ENCODE assay signal across 1 cellular context in the genomic region with DNA sequence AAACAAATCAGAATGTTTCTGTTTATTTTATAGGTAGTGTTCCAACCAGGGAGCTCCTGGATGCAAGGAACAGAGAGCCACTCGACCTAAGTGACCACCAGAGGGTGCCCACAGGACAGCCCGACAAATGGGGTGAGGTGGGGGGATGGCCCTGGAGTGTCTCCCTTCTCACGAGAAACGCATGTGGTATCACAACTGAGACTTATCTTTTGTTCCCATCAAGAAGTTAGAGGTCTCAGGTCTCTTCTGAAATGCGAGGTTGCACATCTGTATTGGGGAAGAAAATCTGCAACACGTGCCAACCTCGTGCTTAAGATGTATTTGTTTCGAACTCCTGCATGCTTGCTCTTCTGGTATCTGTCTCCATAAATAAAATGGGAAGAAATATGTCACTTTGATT.
TF ChIP-seq lines count a peak whose summit lies in the region.

No MANE protein-coding gene starts in this region.

TF ChIP-seq in HepG2, 621 proteins besides CTCF, POLR2A, EP300 and RAD21 (continued from another document and continues in another):
- TF ChIP-seq ETS1 (CRISPR knock-in tag; IDR thresholded peaks at IDR 0.05) (no peak), TIGD3 (CRISPR knock-in tag; IDR thresholded peaks at IDR 0.05; ENCODE audit: borderline replicate concordance) (no peak), ZNF451 (CRISPR knock-in tag; IDR thresholded peaks at IDR 0.05) (no peak), CEBPZ (IDR thresholded peaks at IDR 0.05; ENCODE audit: low read length) (no peak), CHCHD3 (CRISPR knock-in tag; IDR thresholded peaks at IDR 0.05) (no peak), ZNF589 (CRISPR knock-in tag; conservative IDR thresholded peaks at IDR 0.05) (no peak), SSRP1 (CRISPR knock-in tag; IDR thresholded peaks at IDR 0.05) (no peak), FOXP1 (IDR thresholded peaks at IDR 0.05) (no peak), FOXP1 (CRISPR knock-in tag; IDR thresholded peaks at IDR 0.05) (no peak), ZFP90 (CRISPR knock-in tag; IDR thresholded peaks at IDR 0.05; ENCODE audit: borderline replicate concordance) (0 out of 2 replicates have a peak, but pooled peaks have one; percentile 51), PLRG1 (conservative IDR thresholded peaks at IDR 0.05) (no peak), ZNF441 (CRISPR knock-in tag; IDR thresholded peaks at IDR 0.05; ENCODE audit: borderline replicate concordance) (no peak), CBX5 (CRISPR knock-in tag; IDR thresholded peaks at IDR 0.05; ENCODE audit: borderline replicate concordance) (peak; percentile 91), RFX3 (CRISPR knock-in tag; IDR thresholded peaks at IDR 0.05) (no peak), RARG (CRISPR knock-in tag; IDR thresholded peaks at IDR 0.05; ENCODE audit: low read depth) (no peak), ZNF644 (CRISPR knock-in tag; IDR thresholded peaks at IDR 0.05; ENCODE audit: low read depth) (no peak), ZSCAN30 (CRISPR knock-in tag; IDR thresholded peaks at IDR 0.05) (no peak), DNMT3B (CRISPR knock-in tag; conservative IDR thresholded peaks at IDR 0.05) (no peak), HHEX (CRISPR knock-in tag; IDR thresholded peaks at IDR 0.05) (no peak), ISL2 (CRISPR knock-in tag; IDR thresholded peaks at IDR 0.05) (no peak), PHF21A (CRISPR knock-in tag; IDR thresholded peaks at IDR 0.05) (no peak), TGIF2 (CRISPR knock-in tag; IDR thresholded peaks at IDR 0.05) (no peak), NBN (conservative IDR thresholded peaks at IDR 0.05) (no peak), ZNF616 (CRISPR knock-in tag; IDR thresholded peaks at IDR 0.05; ENCODE audit: low read depth) (no peak), HIC2 (CRISPR knock-in tag; IDR thresholded peaks at IDR 0.05; ENCODE audit: low read depth) (no peak), PAF1 (CRISPR knock-in tag; IDR thresholded peaks at IDR 0.05) (no peak), PHB2 (IDR thresholded peaks at IDR 0.05; ENCODE audit: partially characterized antibody) (no peak), SALL1 (CRISPR knock-in tag; IDR thresholded peaks at IDR 0.05) (peak; percentile 79), SIX1 (CRISPR knock-in tag; IDR thresholded peaks at IDR 0.05; ENCODE audit: borderline replicate concordance) (no peak), PAWR (CRISPR knock-in tag; IDR thresholded peaks at IDR 0.05; ENCODE audit: borderline replicate concordance) (no peak), CBX1 (IDR thresholded peaks at IDR 0.05; ENCODE audit: low read depth) (no peak)
- TF ChIP-seq, protein P1, sequence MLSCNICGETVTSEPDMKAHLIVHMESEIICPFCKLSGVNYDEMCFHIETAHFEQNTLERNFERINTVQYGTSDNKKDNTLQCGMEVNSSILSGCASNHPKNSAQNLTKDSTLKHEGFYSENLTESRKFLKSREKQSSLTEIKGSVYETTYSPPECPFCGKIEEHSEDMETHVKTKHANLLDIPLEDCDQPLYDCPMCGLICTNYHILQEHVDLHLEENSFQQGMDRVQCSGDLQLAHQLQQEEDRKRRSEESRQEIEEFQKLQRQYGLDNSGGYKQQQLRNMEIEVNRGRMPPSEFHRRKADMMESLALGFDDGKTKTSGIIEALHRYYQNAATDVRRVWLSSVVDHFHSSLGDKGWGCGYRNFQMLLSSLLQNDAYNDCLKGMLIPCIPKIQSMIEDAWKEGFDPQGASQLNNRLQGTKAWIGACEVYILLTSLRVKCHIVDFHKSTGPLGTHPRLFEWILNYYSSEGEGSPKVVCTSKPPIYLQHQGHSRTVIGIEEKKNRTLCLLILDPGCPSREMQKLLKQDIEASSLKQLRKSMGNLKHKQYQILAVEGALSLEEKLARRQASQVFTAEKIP (CRISPR knock-in tag; IDR thresholded peaks at IDR 0.05; ENCODE audit: borderline replicate concordance) = no peak
- TF ChIP-seq, protein P2, sequence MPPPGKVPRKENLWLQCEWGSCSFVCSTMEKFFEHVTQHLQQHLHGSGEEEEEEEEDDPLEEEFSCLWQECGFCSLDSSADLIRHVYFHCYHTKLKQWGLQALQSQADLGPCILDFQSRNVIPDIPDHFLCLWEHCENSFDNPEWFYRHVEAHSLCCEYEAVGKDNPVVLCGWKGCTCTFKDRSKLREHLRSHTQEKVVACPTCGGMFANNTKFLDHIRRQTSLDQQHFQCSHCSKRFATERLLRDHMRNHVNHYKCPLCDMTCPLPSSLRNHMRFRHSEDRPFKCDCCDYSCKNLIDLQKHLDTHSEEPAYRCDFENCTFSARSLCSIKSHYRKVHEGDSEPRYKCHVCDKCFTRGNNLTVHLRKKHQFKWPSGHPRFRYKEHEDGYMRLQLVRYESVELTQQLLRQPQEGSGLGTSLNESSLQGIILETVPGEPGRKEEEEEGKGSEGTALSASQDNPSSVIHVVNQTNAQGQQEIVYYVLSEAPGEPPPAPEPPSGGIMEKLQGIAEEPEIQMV (CRISPR knock-in tag; IDR thresholded peaks at IDR 0.05; ENCODE audit: low read depth) = no peak
- TF ChIP-seq, protein P3, sequence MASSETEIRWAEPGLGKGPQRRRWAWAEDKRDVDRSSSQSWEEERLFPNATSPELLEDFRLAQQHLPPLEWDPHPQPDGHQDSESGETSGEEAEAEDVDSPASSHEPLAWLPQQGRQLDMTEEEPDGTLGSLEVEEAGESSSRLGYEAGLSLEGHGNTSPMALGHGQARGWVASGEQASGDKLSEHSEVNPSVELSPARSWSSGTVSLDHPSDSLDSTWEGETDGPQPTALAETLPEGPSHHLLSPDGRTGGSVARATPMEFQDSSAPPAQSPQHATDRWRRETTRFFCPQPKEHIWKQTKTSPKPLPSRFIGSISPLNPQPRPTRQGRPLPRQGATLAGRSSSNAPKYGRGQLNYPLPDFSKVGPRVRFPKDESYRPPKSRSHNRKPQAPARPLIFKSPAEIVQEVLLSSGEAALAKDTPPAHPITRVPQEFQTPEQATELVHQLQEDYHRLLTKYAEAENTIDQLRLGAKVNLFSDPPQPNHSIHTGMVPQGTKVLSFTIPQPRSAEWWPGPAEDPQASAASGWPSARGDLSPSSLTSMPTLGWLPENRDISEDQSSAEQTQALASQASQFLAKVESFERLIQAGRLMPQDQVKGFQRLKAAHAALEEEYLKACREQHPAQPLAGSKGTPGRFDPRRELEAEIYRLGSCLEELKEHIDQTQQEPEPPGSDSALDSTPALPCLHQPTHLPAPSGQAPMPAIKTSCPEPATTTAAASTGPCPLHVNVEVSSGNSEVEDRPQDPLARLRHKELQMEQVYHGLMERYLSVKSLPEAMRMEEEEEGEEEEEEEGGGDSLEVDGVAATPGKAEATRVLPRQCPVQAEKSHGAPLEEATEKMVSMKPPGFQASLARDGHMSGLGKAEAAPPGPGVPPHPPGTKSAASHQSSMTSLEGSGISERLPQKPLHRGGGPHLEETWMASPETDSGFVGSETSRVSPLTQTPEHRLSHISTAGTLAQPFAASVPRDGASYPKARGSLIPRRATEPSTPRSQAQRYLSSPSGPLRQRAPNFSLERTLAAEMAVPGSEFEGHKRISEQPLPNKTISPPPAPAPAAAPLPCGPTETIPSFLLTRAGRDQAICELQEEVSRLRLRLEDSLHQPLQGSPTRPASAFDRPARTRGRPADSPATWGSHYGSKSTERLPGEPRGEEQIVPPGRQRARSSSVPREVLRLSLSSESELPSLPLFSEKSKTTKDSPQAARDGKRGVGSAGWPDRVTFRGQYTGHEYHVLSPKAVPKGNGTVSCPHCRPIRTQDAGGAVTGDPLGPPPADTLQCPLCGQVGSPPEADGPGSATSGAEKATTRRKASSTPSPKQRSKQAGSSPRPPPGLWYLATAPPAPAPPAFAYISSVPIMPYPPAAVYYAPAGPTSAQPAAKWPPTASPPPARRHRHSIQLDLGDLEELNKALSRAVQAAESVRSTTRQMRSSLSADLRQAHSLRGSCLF (CRISPR knock-in tag; IDR thresholded peaks at IDR 0.05; ENCODE audit: borderline replicate concordance) = no peak
- TF ChIP-seq, protein P4, sequence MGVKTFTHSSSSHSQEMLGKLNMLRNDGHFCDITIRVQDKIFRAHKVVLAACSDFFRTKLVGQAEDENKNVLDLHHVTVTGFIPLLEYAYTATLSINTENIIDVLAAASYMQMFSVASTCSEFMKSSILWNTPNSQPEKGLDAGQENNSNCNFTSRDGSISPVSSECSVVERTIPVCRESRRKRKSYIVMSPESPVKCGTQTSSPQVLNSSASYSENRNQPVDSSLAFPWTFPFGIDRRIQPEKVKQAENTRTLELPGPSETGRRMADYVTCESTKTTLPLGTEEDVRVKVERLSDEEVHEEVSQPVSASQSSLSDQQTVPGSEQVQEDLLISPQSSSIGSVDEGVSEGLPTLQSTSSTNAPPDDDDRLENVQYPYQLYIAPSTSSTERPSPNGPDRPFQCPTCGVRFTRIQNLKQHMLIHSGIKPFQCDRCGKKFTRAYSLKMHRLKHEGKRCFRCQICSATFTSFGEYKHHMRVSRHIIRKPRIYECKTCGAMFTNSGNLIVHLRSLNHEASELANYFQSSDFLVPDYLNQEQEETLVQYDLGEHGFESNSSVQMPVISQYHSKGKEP (CRISPR knock-in tag; IDR thresholded peaks at IDR 0.05) = no peak
- TF ChIP-seq, protein P5, sequence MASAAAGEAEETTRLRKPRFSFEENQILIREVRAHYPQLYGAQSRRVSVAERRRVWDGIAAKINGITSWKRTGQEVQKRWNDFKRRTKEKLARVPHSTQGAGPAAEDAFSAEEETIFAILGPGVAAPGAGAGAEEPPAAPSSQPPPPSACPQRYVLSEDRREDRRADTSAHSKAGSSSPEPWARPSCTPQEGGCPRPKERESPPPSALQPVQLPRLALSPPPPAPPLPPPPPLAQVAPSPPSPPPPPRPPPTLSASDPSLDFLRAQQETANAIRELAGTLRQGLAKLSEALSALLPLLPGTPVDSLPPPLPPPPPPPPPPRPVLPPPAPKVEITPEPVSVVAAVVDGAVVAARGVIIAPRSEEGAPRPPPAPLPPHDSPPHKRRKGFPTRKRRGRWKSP (CRISPR knock-in tag; IDR thresholded peaks at IDR 0.05) = no peak
